In the genomic region with DNA sequence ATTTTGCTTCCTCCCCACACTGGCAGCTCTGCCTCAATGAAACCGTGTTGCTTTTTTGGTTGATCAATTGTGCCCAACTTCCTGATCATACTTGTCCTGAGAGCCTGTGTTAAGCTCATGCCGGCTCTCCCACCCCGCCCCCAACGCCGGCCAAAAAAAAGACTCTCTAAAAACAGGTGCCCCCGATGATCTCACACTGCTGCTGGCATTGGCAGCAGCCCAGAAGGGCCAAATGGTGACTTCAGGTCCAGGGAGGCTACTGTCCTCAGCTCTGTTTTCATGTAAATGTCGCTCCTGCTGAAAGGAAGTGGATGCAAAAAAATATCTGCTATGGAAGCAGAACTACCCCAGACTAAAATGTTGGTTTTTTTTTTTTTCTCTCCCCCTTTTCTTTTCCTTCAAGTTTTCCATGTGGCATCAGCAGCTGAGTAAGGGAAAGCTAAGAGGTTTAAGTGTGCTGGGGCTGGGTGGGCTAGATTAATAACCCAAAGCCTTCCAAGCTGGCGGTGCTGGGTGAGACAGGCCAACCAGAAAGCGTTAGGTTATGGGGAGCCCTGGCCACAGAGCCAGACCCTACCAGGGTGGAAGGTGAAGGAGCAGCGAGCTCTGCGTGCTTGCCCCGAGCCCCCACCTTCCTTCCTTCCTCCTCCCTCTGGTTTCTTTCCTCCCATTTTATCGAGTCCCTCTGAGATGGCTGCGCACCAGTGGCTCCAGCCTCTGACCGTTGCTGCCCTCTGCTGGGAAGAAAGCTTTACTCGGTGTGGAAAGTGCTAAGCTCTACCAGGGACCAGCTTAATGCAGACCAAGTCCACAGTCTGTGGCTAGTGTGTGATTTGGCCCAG, we compare ENCODE assay signal across 8 cellular contexts.
DNase-seq lines count a peak whose midpoint lies in the region; ATAC-seq, FAIRE-seq and TF ChIP-seq lines count a peak whose summit lies in the region.

No MANE protein-coding gene starts in this region.

- peak overlapping the region; percentile 40 for H3K4me3 Mint-ChIP-seq in CD4-positive, alpha-beta T cell
- peak overlapping the region; percentile 52 for H3K4me3 Mint-ChIP-seq in mesothelial cell of epicardium

- no peak overlapping the region for H3K4me3 ChIP-seq in endothelial cell of umbilical vein (replicated peaks in 1 of 3; ENCODE audit: insufficient read depth in 1 of 3, low read depth in 1 of 3, low read length in 3 of 3)

- H3K36me3 Mint-ChIP-seq in CD4-positive, alpha-beta T cell (ENCODE audit: low read depth), result no peaks in the 10 kb centered on the region
- H3K36me3 Mint-ChIP-seq in mesothelial cell of epicardium, result no peaks in the 10 kb centered on the region

- H3K27ac ChIP-seq in CD4-positive, alpha-beta T cell (ENCODE audit: low read depth, low read length), result no peak overlapping the region
- H3K27ac ChIP-seq in endothelial cell of umbilical vein (ENCODE audit: insufficient read depth, low read depth, low read length), result no peak overlapping the region

- H3K27me3 Mint-ChIP-seq in CD4-positive, alpha-beta T cell, result no peaks in the 10 kb centered on the region
- H3K27me3 Mint-ChIP-seq in mesothelial cell of epicardium (ENCODE audit: low read depth), result peaks cover 28% of the 10 kb centered on the region

- H3K9me1 ChIP-seq in endothelial cell of umbilical vein (replicated peaks; ENCODE audit: control insufficient read depth, extremely low read depth, insufficient read depth, low read length), result no peaks in the 10 kb centered on the region

- no peaks in the 10 kb centered on the region for H3K36me3 ChIP-seq in endothelial cell of umbilical vein (ENCODE audit: control insufficient read depth in 2 of 2, extremely low read depth in 1 of 2, insufficient read depth in 2 of 2, low read length in 2 of 2)

- peaks cover 10% of the 10 kb centered on the region for H3K4me1 Mint-ChIP-seq in CD4-positive, alpha-beta T cell (ENCODE audit: low read depth)
- H3K4me1 Mint-ChIP-seq in mesothelial cell of epicardium, result peaks cover 2% of the 10 kb centered on the region

- CTCF ChIA-PET in CD4-positive, alpha-beta T cell (lab: Charles Lee), result interaction anchor here (1.3 kb wide), 1 partner anchor 704 kb away, joined by 3 read pairs; no protein-coding TSS in a partner anchor
- CTCF ChIA-PET in endothelial cell of umbilical vein (lab: Charles Lee), result interaction anchor here (0.7 to 5.0 kb wide), 50 partner anchors 9 to 1693 kb away, joined by 3 to 110 read pairs (median 4); a partner anchor contains a TSS

- H3K27me3 ChIP-seq in CD4-positive, alpha-beta T cell (ENCODE audit: control insufficient read depth, insufficient read depth, low read length), result no peaks in the 10 kb centered on the region
- H3K27me3 ChIP-seq in endothelial cell of umbilical vein (ENCODE audit: control insufficient read depth in 2 of 2, insufficient read depth in 2 of 2, low read length in 2 of 2), result no peaks in the 10 kb centered on the region

- H2AFZ ChIP-seq in endothelial cell of umbilical vein (ENCODE audit: low read depth, low read length), result peak overlapping the region; percentile 88

- no peak for TF ChIP-seq POLR2A in endothelial cell of umbilical vein (IDR thresholded peaks at IDR 0.05; ENCODE audit: low read depth, low read length)

- H4K20me1 ChIP-seq in endothelial cell of umbilical vein (replicated peaks; ENCODE audit: control insufficient read depth, extremely low read depth, insufficient read depth, low read length), result no peaks in the 10 kb centered on the region

- H3K9me3 ChIP-seq in CD4-positive, alpha-beta T cell (ENCODE audit: control insufficient read depth, low read length), result no peaks in the 10 kb centered on the region
- no peaks in the 10 kb centered on the region for H3K9me3 ChIP-seq in endothelial cell of umbilical vein (replicated peaks; ENCODE audit: control insufficient read depth, insufficient read depth, low read length)

- peak overlapping the region; percentile 55 for H3K4me2 ChIP-seq in endothelial cell of umbilical vein (ENCODE audit: insufficient read depth, low read length)

- no peaks in the 10 kb centered on the region for H3K79me2 ChIP-seq in endothelial cell of umbilical vein (ENCODE audit: control insufficient read depth, insufficient read depth, low read length)

- FAIRE-seq in endothelial cell of umbilical vein (lab: Jason Lieb, UNC), result peak; percentile 93

- no peaks in the 10 kb centered on the region for H3K9me3 Mint-ChIP-seq in CD4-positive, alpha-beta T cell
- H3K9me3 Mint-ChIP-seq in mesothelial cell of epicardium, result no peaks in the 10 kb centered on the region

- no TSS peak for BruUV-seq in endothelial cell of umbilical vein (replicated peaks; lab: Mats Ljungman, UMichigan)

- H3K9ac ChIP-seq in endothelial cell of umbilical vein (replicated peaks; ENCODE audit: extremely low read depth, insufficient read depth, low read length), result no peak overlapping the region

- H3K27ac Mint-ChIP-seq in CD4-positive, alpha-beta T cell, result no peak overlapping the region
- no peak overlapping the region for H3K27ac Mint-ChIP-seq in mesothelial cell of epicardium

- intact Hi-C loops in CD4-positive, alpha-beta T cell (cut with DNase I, micrococcal nuclease), result loop anchor here (2.0 to 10.0 kb wide), 3 partner anchors 544 to 911 kb away; no protein-coding TSS in a partner anchor
- intact Hi-C loops in endothelial cell of umbilical vein (cut with micrococcal nuclease), result loop anchor here (1.0 to 2.0 kb wide), 4 partner anchors 118 to 704 kb away; no protein-coding TSS in a partner anchor

- peak; percentile 63 for ATAC-seq in CD4-positive, alpha-beta T cell (ENCODE audit: poor library complexity)
- ATAC-seq in GM19351 (IDR thresholded peaks at IDR 0.05; ENCODE audit: unreplicated experiment) (peak; percentile 97), HG03469 (IDR thresholded peaks at IDR 0.05; ENCODE audit: unreplicated experiment) (peak; percentile 95)

- dilution Hi-C loops in endothelial cell of umbilical vein (cut with MboI; ENCODE audit: extremely low pct_ligation_motif_present, low sequenced_read_pairs), result no loop called here

- DNase-seq in CD4-positive, alpha-beta T cell, result peak; percentile 7 to 56 (median 29)
- DNase-seq in NCI-H69 (lab: John Stamatoyannopoulos, UW) (peak; percentile 95), endothelial cell of umbilical vein (ENCODE audit: low read depth, low spot score) (peak; percentile 82), mesothelial cell of epicardium (ENCODE audit: low spot score in 2 of 2, unreplicated experiment in 2 of 2) (peak; percentile 51 to 87)
- DNase-seq in activated CD8-positive, alpha-beta memory T cell treated with anti-CD3 and anti-CD28 coated beads for 4 hours (ENCODE audit: low read depth in 2 of 2), result peak; percentile 7 to 12
- DNase-seq in stimulated activated CD8-positive, alpha-beta memory T cell treated with anti-CD3 and anti-CD28 coated beads, Interleukin-4, amount 100 ng/mL, for 24 hours (ENCODE audit: low read depth), result peak; percentile 49

- peak; percentile 29 for TF ChIP-seq CTCF in CD4-positive, alpha-beta T cell (IDR thresholded peaks at IDR 0.05)
- TF ChIP-seq CTCF in endothelial cell of umbilical vein (IDR thresholded peaks at IDR 0.05; ENCODE audit: extremely low read depth in 1 of 2, insufficient read depth in 1 of 2, low read depth in 1 of 2, low read length in 2 of 2) (peak; percentile 78 to 88), mesothelial cell of epicardium (IDR thresholded peaks at IDR 0.05; ENCODE audit: unreplicated experiment) (peak; percentile 63)

- POLR2A ChIA-PET in CD4-positive, alpha-beta T cell (lab: Charles Lee), result no interaction called here
- POLR2A ChIA-PET in endothelial cell of umbilical vein (lab: Charles Lee), result no interaction called here

- peaks cover 10% of the 10 kb centered on the region for H3K4me1 ChIP-seq in endothelial cell of umbilical vein (ENCODE audit: control insufficient read depth, extremely low read depth, insufficient read depth, low read length)

TF ChIP-seq in endothelial cell of umbilical vein, 7 proteins besides CTCF, POLR2A, EP300 and RAD21:
- TF ChIP-seq, protein P1, sequence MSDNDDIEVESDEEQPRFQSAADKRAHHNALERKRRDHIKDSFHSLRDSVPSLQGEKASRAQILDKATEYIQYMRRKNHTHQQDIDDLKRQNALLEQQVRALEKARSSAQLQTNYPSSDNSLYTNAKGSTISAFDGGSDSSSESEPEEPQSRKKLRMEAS (IDR thresholded peaks at IDR 0.05; ENCODE audit: insufficient read depth, insufficient read length), result no peak
- TF ChIP-seq FOS (IDR thresholded peaks at IDR 0.05; ENCODE audit: borderline replicate concordance, insufficient read depth, low read length) (no peak), EZH2 (IDR thresholded peaks at IDR 0.05; ENCODE audit: borderline replicate concordance, low read depth, low read length, severe bottlenecking) (no peak), JUN (IDR thresholded peaks at IDR 0.05; ENCODE audit: borderline replicate concordance, insufficient read depth, insufficient read length, low read depth) (no peak), POLR2AphosphoS5 (IDR thresholded peaks at IDR 0.05; ENCODE audit: insufficient read depth, low read depth, low read length) (no peak), MYC (IDR thresholded peaks at IDR 0.05; ENCODE audit: low read depth, low read length) (no peak), GATA2 (IDR thresholded peaks at IDR 0.05; ENCODE audit: insufficient read depth, insufficient read length, low read depth, low read length) (no peak)

Comparison
In these comparisons a context has a peak if more than half of its experiments do, and no peak if none do; other contexts are left out.
1. DNase-seq: peak in every context shown above with its lines; median percentile 95 in NCI-H69; 82 in endothelial cell of umbilical vein; 69 in mesothelial cell of epicardium; 49 in stimulated activated CD8-positive, alpha-beta memory T cell treated with anti-CD3 and anti-CD28 coated beads, Interleukin-4, amount 100 ng/mL, for 24 hours; 29 in CD4-positive, alpha-beta T cell; 10 in activated CD8-positive, alpha-beta memory T cell treated with anti-CD3 and anti-CD28 coated beads for 4 hours.
2. CTCF ChIP-seq: peak in every context shown above with its lines; median percentile 83 in endothelial cell of umbilical vein; 63 in mesothelial cell of epicardium; 29 in CD4-positive, alpha-beta T cell.